In genomic region chr5:129133553-129133952, GRCh38 we compare ENCODE assay signal across 2 cellular contexts.
A peak's percentile ranks its signal among the peaks of the same experiment; 100 is the strongest.
TF ChIP-seq lines count a peak whose summit lies in the region.

No MANE protein-coding gene starts in this region.

TF ChIP-seq in liver, 16 proteins besides CTCF, POLR2A, EP300 and RAD21:
- no peak for TF ChIP-seq REST (IDR thresholded peaks at IDR 0.05)
- TF ChIP-seq FOXA2 (IDR thresholded peaks at IDR 0.05): no peak
- peak in 1 of 2 donors; percentile 16 for TF ChIP-seq HNF4A (conservative IDR thresholded peaks at IDR 0.05)
- no peak for TF ChIP-seq EGR1 (IDR thresholded peaks at IDR 0.05; ENCODE audit: low read depth in 2 of 2)
- no peak for TF ChIP-seq NR2F2 (IDR thresholded peaks at IDR 0.05)
- no peak for TF ChIP-seq TAF1 (conservative IDR thresholded peaks at IDR 0.05)
- peak; percentile 9 to 10 for TF ChIP-seq RXRA (IDR thresholded peaks at IDR 0.05)

TF ChIP-seq in HepG2, 621 proteins besides CTCF, POLR2A, EP300 and RAD21 (continued from another document):
- TF ChIP-seq ZNF513 (CRISPR knock-in tag; conservative IDR thresholded peaks at IDR 0.05): no peak
- TF ChIP-seq HINFP (CRISPR knock-in tag; IDR thresholded peaks at IDR 0.05; ENCODE audit: low read depth): no peak
- TF ChIP-seq ZNF20 (CRISPR knock-in tag; IDR thresholded peaks at IDR 0.05): no peak
- no peak for TF ChIP-seq HMG20A (CRISPR knock-in tag; IDR thresholded peaks at IDR 0.05; ENCODE audit: borderline replicate concordance)
- no peak for TF ChIP-seq ZNF441 (CRISPR knock-in tag; IDR thresholded peaks at IDR 0.05; ENCODE audit: borderline replicate concordance)
- TF ChIP-seq MIER2 (CRISPR knock-in tag; IDR thresholded peaks at IDR 0.05): no peak
- TF ChIP-seq TP53 (CRISPR knock-in tag; conservative IDR thresholded peaks at IDR 0.05): no peak
- TF ChIP-seq ZNF18 (CRISPR knock-in tag; IDR thresholded peaks at IDR 0.05; ENCODE audit: insufficient replicate concordance): no peak
- TF ChIP-seq GTF2F1 (IDR thresholded peaks at IDR 0.05; ENCODE audit: low read length): no peak
- TF ChIP-seq SP4 (CRISPR knock-in tag; IDR thresholded peaks at IDR 0.05): no peak
- no peak for TF ChIP-seq BORCS8-MEF2B (CRISPR knock-in tag; IDR thresholded peaks at IDR 0.05)
- TF ChIP-seq ZBTB10 (CRISPR knock-in tag; IDR thresholded peaks at IDR 0.05; ENCODE audit: borderline replicate concordance): no peak
